ENCODE assay signal across 3 cellular contexts in the genomic region with DNA sequence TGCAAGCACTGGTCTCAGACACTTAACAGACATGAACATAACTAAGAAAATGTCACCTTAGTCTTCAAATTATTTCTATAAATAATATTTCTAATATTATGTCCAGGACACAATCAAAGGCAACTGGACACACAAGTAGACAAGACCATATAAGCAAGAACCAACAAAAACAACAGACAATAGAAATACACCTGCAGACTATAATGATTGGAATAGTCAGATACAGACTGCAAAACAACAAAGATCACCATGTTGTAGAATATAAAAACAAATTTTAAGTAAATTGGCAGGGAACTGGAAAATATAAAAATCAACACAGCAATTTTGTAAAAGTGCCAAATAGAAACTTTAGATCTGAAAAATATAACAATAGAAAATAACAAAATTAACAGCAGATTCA.
"Had no signal": no experiment of that assay in that cellular context is flagged by ENCODE, and none has a peak within 500 bp of the region (broad histone marks: within the 10 kb centered on the region; RNA-seq: fewer than 3 reads in every experiment).

No MANE protein-coding gene starts in this region.

- H3K4me3 ChIP-seq: GM12878 had no signal

- DNase-seq: GDM1, GF-D8 had no signal
